Comparison of ENCODE assay signal across 9 cellular contexts in genomic region chrX:45771114-45771513, GRCh38.
DNase-seq lines count a peak whose midpoint lies in the region; ATAC-seq, FAIRE-seq and TF ChIP-seq lines count a peak whose summit lies in the region.
"Had no signal": no experiment of that assay in that cellular context is flagged by ENCODE, and none has a peak within 500 bp of the region (broad histone marks: within the 10 kb centered on the region; RNA-seq: fewer than 3 reads in every experiment).

No MANE protein-coding gene starts in this region.

- H3K9me3 ChIP-seq in mesodermal cell (ENCODE audit: control insufficient read depth, low read length): no peaks in the 10 kb centered on the region
- H3K9me3 ChIP-seq: HAP-1 had no signal

- H3K9me3 Mint-ChIP-seq in brain: no peaks in the 10 kb centered on the region

- H3K4me3 ChIP-seq in AG10803 (ENCODE audit: low read length) (peak overlapping the region; percentile 72), mesodermal cell (ENCODE audit: extremely low read depth, insufficient read depth, low read length, poor library complexity, severe bottlenecking) (peak overlapping the region; percentile 40)

- DNase-seq in AG10803 (ENCODE audit: low read depth) (peak; percentile 93), HTR-8/SVneo (ENCODE audit: insufficient read length, low spot score) (peak; percentile 18), SHP77 treated with DMSO at 0.1 percent for 48 hours (lab: John Stamatoyannopoulos, UW) (no peak), HuH-7.5 (ENCODE audit: low spot score) (no peak)

- no peaks in the 10 kb centered on the region for H3K27me3 Mint-ChIP-seq in brain

- H3K36me3 Mint-ChIP-seq in brain: no peaks in the 10 kb centered on the region

- FAIRE-seq in HTR-8/SVneo (lab: Jason Lieb, UNC): peak; percentile 65

- peak overlapping the region; percentile 58 to 94 (median 83) for H3K4me3 Mint-ChIP-seq in brain

- peaks cover 31% of the 10 kb centered on the region for H3K4me1 ChIP-seq in mesodermal cell (ENCODE audit: control insufficient read depth, insufficient read depth, low read length, poor library complexity, severe bottlenecking)

- peaks cover 68% of the 10 kb centered on the region for H3K4me1 Mint-ChIP-seq in brain

- H3K27ac ChIP-seq in mesodermal cell (ENCODE audit: low read depth, low read length, severe bottlenecking): peak overlapping the region; percentile 72

- WGBS in mesodermal cell (ENCODE audit: insufficient coverage in 2 of 2), 2 experiments: 67 to 100% methylated on average over 2 of the region's 6 CpGs

- peaks cover 6% of the 10 kb centered on the region for H3K36me3 ChIP-seq in mesodermal cell (ENCODE audit: control insufficient read depth, insufficient read depth, low read length)

- TF ChIP-seq CTCF in AG10803 (conservative IDR thresholded peaks at IDR 0.05; ENCODE audit: low read length) (no peak), brain (conservative IDR thresholded peaks at IDR 0.05) (no peak)

- peak overlapping the region in 4 of 5 experiments; percentile 73 to 97 (median 90) for H3K27ac Mint-ChIP-seq in brain

- ATAC-seq in GM21786 (IDR thresholded peaks at IDR 0.05; ENCODE audit: unreplicated experiment) (no peak), HG03025 (IDR thresholded peaks at IDR 0.05; ENCODE audit: low FRiP score, unreplicated experiment) (no peak)

Comparison
In these comparisons a context has a peak if more than half of its experiments do, and no peak if none do; other contexts are left out.
1. DNase-seq: peak in AG10803 (single experiment) and HTR-8/SVneo (single experiment); none in SHP77 treated with DMSO at 0.1 percent for 48 hours (single experiment) and HuH-7.5 (single experiment).